17 cellular contexts compared by ENCODE assay signal in the genomic region with DNA sequence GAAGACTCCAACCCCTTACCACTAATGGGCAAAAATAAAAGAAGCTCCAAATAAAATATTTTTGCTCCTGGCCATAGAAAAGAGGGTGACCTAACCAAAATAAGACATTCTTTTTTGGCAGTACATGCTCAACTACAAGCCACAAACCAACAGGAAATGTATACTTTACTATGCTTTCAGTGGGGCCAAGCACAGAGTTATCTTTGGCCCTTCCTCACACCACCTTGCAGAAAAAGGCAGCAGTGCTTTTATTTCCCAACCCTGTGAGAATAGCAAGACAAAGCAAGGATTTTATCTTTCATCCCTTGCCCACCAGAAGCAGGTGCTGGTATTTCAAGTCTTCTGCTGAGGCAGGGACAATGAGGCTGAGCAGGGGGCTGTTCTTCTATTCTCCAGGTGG.
DNase-seq lines count a peak whose midpoint lies in the region; ATAC-seq and TF ChIP-seq lines count a peak whose summit lies in the region.
"Had no signal": no experiment of that assay in that cellular context is flagged by ENCODE, and none has a peak within 500 bp of the region (broad histone marks: within the 10 kb centered on the region; RNA-seq: fewer than 3 reads in every experiment).

No MANE protein-coding gene starts in this region.

- H4K91ac ChIP-seq in H9 (ENCODE audit: insufficient read length, low read depth, low read length), result no peak overlapping the region

- H2AK5ac ChIP-seq in H9 (ENCODE audit: insufficient read length, low read length), result no peak overlapping the region

- H3K4me3 ChIP-seq in MM.1S (ENCODE audit: low read length), result peak overlapping the region; percentile 35
- no peak overlapping the region for H3K4me3 ChIP-seq in CD8-positive, alpha-beta T cell (ENCODE audit: low read depth, low read length)
- H3K4me3 ChIP-seq: HAP-1 had no signal

- no peak overlapping the region for H3K4ac ChIP-seq in H9 (ENCODE audit: low read depth, low read length)

- H3K14ac ChIP-seq in H9 (ENCODE audit: insufficient read depth, low read length), result no peak overlapping the region

- no peaks in the 10 kb centered on the region for H4K20me1 ChIP-seq in H9 (ENCODE audit: control insufficient read depth, insufficient read depth, insufficient read length)
- no peaks in the 10 kb centered on the region for H4K20me1 ChIP-seq in MM.1S (ENCODE audit: insufficient read depth, low read length)

- H3K9me3 ChIP-seq in H9 (ENCODE audit: control insufficient read depth, low read depth, low read length) (no peaks in the 10 kb centered on the region), MM.1S (replicated peaks; ENCODE audit: insufficient read depth, low read length) (no peaks in the 10 kb centered on the region)
- H3K9me3 ChIP-seq in CD8-positive, alpha-beta T cell (ENCODE audit: low read length), result peaks cover 3% of the 10 kb centered on the region
- H3K9me3 ChIP-seq: BE2C, HAP-1 had no signal

- no peak overlapping the region for H3K4me3 Mint-ChIP-seq in H9
- no peak overlapping the region for H3K4me3 Mint-ChIP-seq in WTC11
- no peak overlapping the region for H3K4me3 Mint-ChIP-seq in CD8-positive, alpha-beta T cell
- H3K4me3 Mint-ChIP-seq in endothelial cell (ENCODE audit: unreplicated experiment), result no peak overlapping the region
- H3K4me3 Mint-ChIP-seq: CD14-positive monocyte; CD4-positive, alpha-beta memory T cell had no signal

- H3K4me2 ChIP-seq in H9 (ENCODE audit: insufficient read depth, insufficient read length, low read length) (no peak overlapping the region), MM.1S (ENCODE audit: low read depth, low read length) (peak overlapping the region; percentile 77)
- H3K4me2 ChIP-seq: KMS-11 had no signal

- no peaks in the 10 kb centered on the region for H3K79me2 ChIP-seq in H9 (ENCODE audit: insufficient read depth, low read length)
- H3K79me2 ChIP-seq in MM.1S (ENCODE audit: low read length), result no peaks in the 10 kb centered on the region

- H3K9me3 Mint-ChIP-seq in H9 (peaks cover 12 to 19% of the 10 kb centered on the region in 2 experiments), WTC11 (peaks cover 20% of the 10 kb centered on the region), endothelial cell (ENCODE audit: unreplicated experiment) (no peaks in the 10 kb centered on the region)
- H3K9me3 Mint-ChIP-seq in CD8-positive, alpha-beta T cell, result peaks cover 18% of the 10 kb centered on the region

- intact Hi-C loops in CD8-positive, alpha-beta T cell (cut with DNase I, micrococcal nuclease), result no loop called here

- H3K23me2 ChIP-seq in H9 (ENCODE audit: insufficient read length, low read depth, low read length, poor library complexity, severe bottlenecking), result no peaks in the 10 kb centered on the region

- H3T11ph ChIP-seq in H9 (ENCODE audit: low read length), result no peak overlapping the region

- H2AFZ ChIP-seq in H9 (ENCODE audit: low read length) (no peak overlapping the region), MM.1S (ENCODE audit: low read length) (peak overlapping the region; percentile 15; the same call in 1 of the 2 replicates)

- H3K18ac ChIP-seq in H9 (ENCODE audit: insufficient read length, low read depth, low read length), result no peak overlapping the region

- H4K8ac ChIP-seq in H9 (replicated peaks; ENCODE audit: insufficient read length, low read depth, low read length), result no peak overlapping the region

- no peaks in the 10 kb centered on the region for H3K79me1 ChIP-seq in H9 (ENCODE audit: insufficient read depth, low read depth, low read length, poor library complexity, severe bottlenecking)

- no peak overlapping the region for H3K56ac ChIP-seq in H9 (ENCODE audit: insufficient read length, low read depth, low read length)

- CTCF ChIA-PET in WTC11 (lab: Charles Lee), result no interaction called here
- CTCF ChIA-PET in CD8-positive, alpha-beta T cell (lab: Charles Lee), result no interaction called here

- no peak overlapping the region for H2BK15ac ChIP-seq in H9 (ENCODE audit: low read depth, low read length)

- no peak overlapping the region for H3K23ac ChIP-seq in H9 (ENCODE audit: insufficient read length, low read depth, low read length)

- H3K4me1 ChIP-seq in H9 (ENCODE audit: insufficient read depth, low read length) (peaks cover 4% of the 10 kb centered on the region; the same call in 1 of the 2 replicates), MM.1S (ENCODE audit: low read length) (peaks cover 47% of the 10 kb centered on the region)
- no peaks in the 10 kb centered on the region for H3K4me1 ChIP-seq in CD8-positive, alpha-beta T cell (ENCODE audit: insufficient read depth, low read length)
- H3K4me1 ChIP-seq: BE2C, HAP-1 had no signal

- H3K27ac Mint-ChIP-seq in H9, result peak overlapping the region in 2 of 3 experiments; percentile 81 to 87; a peak in 4 of 7 replicates
- no peak overlapping the region for H3K27ac Mint-ChIP-seq in WTC11
- no peak overlapping the region for H3K27ac Mint-ChIP-seq in CD8-positive, alpha-beta T cell
- H3K27ac Mint-ChIP-seq in endothelial cell (ENCODE audit: unreplicated experiment), result no peak overlapping the region
- H3K27ac Mint-ChIP-seq: CD14-positive monocyte; CD4-positive, alpha-beta memory T cell had no signal

- ATAC-seq in WTC11, result peak; percentile 68
- no peak for ATAC-seq in CD8-positive, alpha-beta T cell

- H3K27me3 Mint-ChIP-seq in H9 (ENCODE audit: low read depth), result no peaks in the 10 kb centered on the region
- no peaks in the 10 kb centered on the region for H3K27me3 Mint-ChIP-seq in WTC11 (ENCODE audit: low read depth)
- H3K27me3 Mint-ChIP-seq in CD8-positive, alpha-beta T cell (ENCODE audit: low read depth), result no peaks in the 10 kb centered on the region
- H3K27me3 Mint-ChIP-seq in endothelial cell (ENCODE audit: unreplicated experiment), result no peaks in the 10 kb centered on the region
- H3K27me3 Mint-ChIP-seq: CD4-positive, alpha-beta memory T cell had no signal

- H3K36me3 ChIP-seq in MM.1S (replicated peaks; ENCODE audit: insufficient read depth, low read length), result no peaks in the 10 kb centered on the region
- H3K36me3 ChIP-seq in CD8-positive, alpha-beta T cell (ENCODE audit: insufficient read depth, low read length), result no peaks in the 10 kb centered on the region
- H3K36me3 ChIP-seq: BE2C, HAP-1 had no signal

- H3K36me3 Mint-ChIP-seq in H9 (ENCODE audit: insufficient read depth in 1 of 3, low read depth in 3 of 3) (peaks cover 9 to 27% (median 10%) of the 10 kb centered on the region in 3 experiments), WTC11 (peaks cover 11% of the 10 kb centered on the region), endothelial cell (ENCODE audit: low read depth, unreplicated experiment) (no peaks in the 10 kb centered on the region)
- no peaks in the 10 kb centered on the region for H3K36me3 Mint-ChIP-seq in CD8-positive, alpha-beta T cell
- H3K36me3 Mint-ChIP-seq: CD14-positive monocyte; CD4-positive, alpha-beta memory T cell had no signal

- H3K27ac ChIP-seq in H9 (ENCODE audit: insufficient read length, low read depth, low read length) (no peak overlapping the region), MM.1S (ENCODE audit: low read length) (peak overlapping the region; percentile 80; the same call in 1 of the 2 replicates)
- no peak overlapping the region for H3K27ac ChIP-seq in CD8-positive, alpha-beta T cell (ENCODE audit: low read depth, low read length)
- H3K27ac ChIP-seq: KMS-11 had no signal

- no peak overlapping the region for H2BK12ac ChIP-seq in H9 (ENCODE audit: insufficient read length, low read depth, low read length)

- H2BK5ac ChIP-seq in H9 (ENCODE audit: insufficient read length, low read length), result no peak overlapping the region

- H2BK20ac ChIP-seq in H9 (ENCODE audit: low read depth, low read length, poor library complexity, severe bottlenecking), result no peak overlapping the region

- H3K4me1 Mint-ChIP-seq in H9 (peaks cover 16 to 26% of the 10 kb centered on the region in 2 experiments), WTC11 (peaks cover 12% of the 10 kb centered on the region), endothelial cell (ENCODE audit: unreplicated experiment) (peaks cover 6% of the 10 kb centered on the region)
- no peaks in the 10 kb centered on the region for H3K4me1 Mint-ChIP-seq in CD8-positive, alpha-beta T cell (ENCODE audit: low read depth)
- H3K4me1 Mint-ChIP-seq: CD14-positive monocyte; CD4-positive, alpha-beta memory T cell had no signal

- no peaks in the 10 kb centered on the region for H3K9me2 ChIP-seq in MM.1S (replicated peaks; ENCODE audit: insufficient read depth, low read length)

- DNase-seq in H9 (no peak), MM.1S (peak; percentile 76), WTC11 (ENCODE audit: low spot score) (no peak), cerebellar cortex (ENCODE audit: low spot score) (no peak), endothelial cell (ENCODE audit: low spot score) (no peak)
- DNase-seq in CD8-positive, alpha-beta T cell, result no peak
- no peak for DNase-seq in effector CD4-positive, alpha-beta T cell
- DNase-seq: ACHN; BE2C; Calu3; CD4-positive, alpha-beta memory T cell; DMS79 treated with DMSO at 0.1 percent for 48 hours; GF-D8; GOT3 had no signal

- H3K27me3 ChIP-seq in H9 (ENCODE audit: insufficient read depth, low read length), result no peaks in the 10 kb centered on the region
- H3K27me3 ChIP-seq in MM.1S (replicated peaks; ENCODE audit: insufficient read depth, low read length), result no peaks in the 10 kb centered on the region
- no peaks in the 10 kb centered on the region for H3K27me3 ChIP-seq in CD8-positive, alpha-beta T cell (ENCODE audit: insufficient read depth, low read length)
- H3K27me3 ChIP-seq: BE2C had no signal

- POLR2A ChIA-PET in WTC11 (lab: Charles Lee), result no interaction called here
- POLR2A ChIA-PET in CD8-positive, alpha-beta T cell (lab: Charles Lee), result no interaction called here

- TF ChIP-seq CTCF in H9 (conservative IDR thresholded peaks at IDR 0.05) (no peak), MM.1S (IDR thresholded peaks at IDR 0.05; ENCODE audit: low read length) (no peak), WTC11 (IDR thresholded peaks at IDR 0.05) (no peak), endothelial cell (IDR thresholded peaks at IDR 0.05; ENCODE audit: unreplicated experiment) (no peak)
- TF ChIP-seq CTCF in CD8-positive, alpha-beta T cell (IDR thresholded peaks at IDR 0.05), result no peak

- H4K5ac ChIP-seq in H9 (ENCODE audit: insufficient read length, low read depth, low read length), result no peak overlapping the region

- H3K9ac ChIP-seq in H9 (ENCODE audit: extremely low read depth, insufficient read length, low read length), result no peak overlapping the region
- peak overlapping the region; percentile 15; the same call in 1 of the 2 replicates for H3K9ac ChIP-seq in MM.1S (ENCODE audit: low read length)
- H3K9ac ChIP-seq: KMS-11 had no signal

- no peak overlapping the region for H2BK120ac ChIP-seq in H9 (ENCODE audit: low read depth, low read length, poor library complexity, severe bottlenecking)

- peaks cover 28% of the 10 kb centered on the region for H3F3A ChIP-seq in MM.1S (ENCODE audit: insufficient read depth, low read length)

TF ChIP-seq in WTC11, 78 proteins besides CTCF, POLR2A, EP300 and RAD21 (continues in another document):
- TF ChIP-seq ZNF317 (CRISPR knock-in tag; IDR thresholded peaks at IDR 0.05; ENCODE audit: borderline replicate concordance, low read depth) (no peak), IRF2 (CRISPR knock-in tag; IDR thresholded peaks at IDR 0.05; ENCODE audit: borderline replicate concordance, low read depth) (no peak), RELA (CRISPR knock-in tag; IDR thresholded peaks at IDR 0.05; ENCODE audit: borderline replicate concordance) (no peak), GTF2I (CRISPR knock-in tag; conservative IDR thresholded peaks at IDR 0.05) (no peak), EMX1 (CRISPR knock-in tag; IDR thresholded peaks at IDR 0.05) (no peak)

Comparison
In these comparisons a context has a peak if more than half of its experiments do, and no peak if none do; other contexts are left out.
1. H3K27ac Mint-ChIP-seq: peak in H9 (2 of 3); none in WTC11 (single experiment), CD8-positive, alpha-beta T cell (single experiment) and endothelial cell (single experiment).